29 cellular contexts compared by ENCODE assay signal in the genomic region with DNA sequence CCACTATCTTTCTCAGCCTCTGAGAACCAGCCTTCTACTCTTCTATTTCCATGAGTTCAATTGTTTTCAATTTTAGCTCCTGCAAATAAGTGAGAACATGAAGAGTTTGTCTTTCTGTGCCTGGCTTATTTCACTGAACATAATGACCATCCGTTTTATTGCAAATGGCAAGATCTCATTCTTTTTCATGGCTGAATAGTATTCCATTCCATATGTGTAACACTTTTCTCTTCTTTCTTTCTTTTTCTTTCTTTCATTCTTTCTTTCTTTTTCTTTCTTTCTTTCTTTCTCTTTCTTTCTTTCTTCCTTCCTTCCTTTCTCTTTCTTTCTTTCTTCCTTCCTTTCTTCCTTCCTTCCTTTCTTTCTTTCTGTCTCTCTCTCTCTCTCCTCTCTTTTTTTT.
"Had no signal": no experiment of that assay in that cellular context is flagged by ENCODE, and none has a peak within 500 bp of the region (broad histone marks: within the 10 kb centered on the region; RNA-seq: fewer than 3 reads in every experiment).

No MANE protein-coding gene starts in this region.

- H3K27me3 ChIP-seq: colonic mucosa, esophagus muscularis mucosa, esophagus squamous epithelium, foreskin keratinocyte, gastrocnemius medialis, gastroesophageal sphincter, heart left ventricle, heart right ventricle, hepatocyte had no signal

- H3K27ac Mint-ChIP-seq: dendritic cell treated with granulocyte-macrophage colony-stimulating factor and Interleukin-4, amounts not matched to agents 40 ng/mL and 50 ng/mL, for 4 days; effector memory CD8-positive, alpha-beta T cell; endodermal cell had no signal

- H3K36me3 ChIP-seq: colonic mucosa, esophagus muscularis mucosa, esophagus squamous epithelium, gastrocnemius medialis, gastroesophageal sphincter, heart left ventricle, heart right ventricle had no signal

- H3K4me1 Mint-ChIP-seq: endodermal cell had no signal

- H3K27ac ChIP-seq: colonic mucosa, coronary artery, dorsolateral prefrontal cortex, epithelial cell of prostate, esophagus muscularis mucosa, esophagus squamous epithelium, foreskin keratinocyte, gastrocnemius medialis, gastroesophageal sphincter, heart left ventricle, heart right ventricle, hepatocyte had no signal

- H2AFZ ChIP-seq: hepatocyte had no signal

- H3K4me2 ChIP-seq: hepatocyte had no signal

- H3K9me3 ChIP-seq: colonic mucosa, gastrocnemius medialis had no signal

- H3K9me3 Mint-ChIP-seq: endodermal cell had no signal

- H3K4me3 Mint-ChIP-seq: dendritic cell treated with granulocyte-macrophage colony-stimulating factor and Interleukin-4, amounts not matched to agents 40 ng/mL and 50 ng/mL, for 4 days; effector memory CD8-positive, alpha-beta T cell; endodermal cell had no signal

- H3K4me1 ChIP-seq: colonic mucosa, esophagus muscularis mucosa, esophagus squamous epithelium, foreskin keratinocyte, gastrocnemius medialis, gastroesophageal sphincter, heart left ventricle, heart right ventricle had no signal

- DNase-seq: colonic mucosa; cortex of kidney; dorsolateral prefrontal cortex; effector CD4-positive, alpha-beta T cell; effector CD8-positive, alpha-beta T cell; effector memory CD4-positive, alpha-beta T cell; effector memory CD8-positive, alpha-beta T cell; endodermal cell; erythroblast; esophagus squamous epithelium; foreskin fibroblast; foreskin keratinocyte; foreskin melanocyte; gastrocnemius medialis; glutamatergic neuron; head of caudate nucleus; heart left ventricle; heart right ventricle had no signal

- H3K79me2 ChIP-seq: hepatocyte had no signal

- ATAC-seq: effector memory CD8-positive, alpha-beta T cell; esophagus mucosa; foreskin keratinocyte; gastrocnemius medialis; gastroesophageal sphincter; heart left ventricle; heart right ventricle had no signal

- H3K27me3 Mint-ChIP-seq: effector memory CD8-positive, alpha-beta T cell had no signal

- H3K4me3 ChIP-seq: colonic mucosa, coronary artery, dorsolateral prefrontal cortex, esophagus muscularis mucosa, esophagus squamous epithelium, gastrocnemius medialis, gastroesophageal sphincter, heart left ventricle, heart right ventricle, hepatocyte had no signal

- FAIRE-seq: colon, endometrium, endothelial cell of umbilical vein, frontal cortex had no signal
